In the genomic region with DNA sequence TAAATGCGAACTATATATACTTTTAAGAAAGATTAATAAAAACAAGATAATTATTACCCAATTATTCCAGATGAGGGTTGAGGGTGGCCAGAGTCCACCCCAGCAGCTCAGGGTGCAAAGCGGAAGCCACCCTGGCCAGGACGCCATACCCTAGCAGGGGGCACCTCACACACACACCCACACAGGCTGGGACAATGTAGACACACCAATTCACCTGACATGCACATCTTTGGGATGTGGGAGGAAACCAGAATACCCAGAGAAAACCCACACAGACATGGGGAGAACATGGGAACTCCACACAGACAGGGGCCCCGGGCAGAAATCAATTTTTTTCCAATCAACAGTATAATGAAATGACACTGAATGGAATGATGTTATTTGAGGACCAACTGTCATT, we compare ENCODE assay signal across 27 cellular contexts.
DNase-seq lines count a peak whose midpoint lies in the region; ATAC-seq and TF ChIP-seq lines count a peak whose summit lies in the region.
"Had no signal": no experiment of that assay in that cellular context is flagged by ENCODE, and none has a peak within 500 bp of the region (broad histone marks: within the 10 kb centered on the region; RNA-seq: fewer than 3 reads in every experiment).

No MANE protein-coding gene starts in this region.

- H3K4me1 ChIP-seq in CD8-positive, alpha-beta T cell (ENCODE audit: insufficient read depth, low read length) = peaks cover 55% of the 10 kb centered on the region
- peaks cover 0 to 12% (median 5%) of the 10 kb centered on the region in 4 donors for H3K4me1 ChIP-seq in tibial artery
- H3K4me1 ChIP-seq: parathyroid adenoma, upper lobe of left lung had no signal

- H3K4me1 Mint-ChIP-seq in CD8-positive, alpha-beta T cell (ENCODE audit: low read depth) = peaks cover 74% of the 10 kb centered on the region
- peaks cover 85% of the 10 kb centered on the region for H3K4me1 Mint-ChIP-seq in activated T-helper 1 cell treated with anti-CD3 and anti-CD28 coated beads, Interleukin-12 subunit alpha, Interleukin-12 subunit beta, Interleukin-2, Interleukin-4 antibody, amounts not matched to agents 30 ng/mL and 10 ng/mL and 1 ng/mL, durations not matched to agents 14 hours and 24 hours and 36 hours (ENCODE audit: low read depth)
- H3K4me1 Mint-ChIP-seq in natural killer cell = peaks cover 36 to 44% of the 10 kb centered on the region in 2 donors

- H3K36me3 ChIP-seq in CD8-positive, alpha-beta T cell (ENCODE audit: insufficient read depth, low read length) = no peaks in the 10 kb centered on the region
- H3K36me3 ChIP-seq in tibial artery = no peaks in the 10 kb centered on the region
- H3K36me3 ChIP-seq: upper lobe of left lung had no signal

- no peaks in the 10 kb centered on the region for H3K36me3 Mint-ChIP-seq in CD8-positive, alpha-beta T cell
- peaks cover 30% of the 10 kb centered on the region for H3K36me3 Mint-ChIP-seq in activated T-helper 1 cell treated with anti-CD3 and anti-CD28 coated beads, Interleukin-12 subunit alpha, Interleukin-12 subunit beta, Interleukin-2, Interleukin-4 antibody, amounts not matched to agents 30 ng/mL and 10 ng/mL and 1 ng/mL, durations not matched to agents 14 hours and 24 hours and 36 hours (ENCODE audit: low read depth)
- H3K36me3 Mint-ChIP-seq in natural killer cell = no peaks in the 10 kb centered on the region

- TF ChIP-seq CTCF in CD8-positive, alpha-beta T cell (IDR thresholded peaks at IDR 0.05) = no peak
- TF ChIP-seq CTCF in natural killer cell (IDR thresholded peaks at IDR 0.05) (no peak), tibial artery (IDR thresholded peaks at IDR 0.05) (no peak), GM13976 (IDR thresholded peaks at IDR 0.05; ENCODE audit: borderline replicate concordance, control extremely low read depth, extremely low read depth, insufficient read depth, missing control alignments) (no peak)

- in situ Hi-C loops in GM13976 (cut with MboI; ENCODE audit: low sequenced_read_pairs, unreplicated experiment) = no loop called here

- CTCF ChIA-PET in CD8-positive, alpha-beta T cell (lab: Charles Lee) = interaction anchor here (1.3 kb wide), 1 partner anchor 283 kb away, joined by 5 read pairs; no protein-coding TSS in a partner anchor

- ATAC-seq in CD8-positive, alpha-beta T cell = no peak
- ATAC-seq in natural killer cell = no peak
- ATAC-seq: right cardiac atrium had no signal

- peaks cover 2% of the 10 kb centered on the region for H3K9me3 Mint-ChIP-seq in CD8-positive, alpha-beta T cell
- H3K9me3 Mint-ChIP-seq in activated T-helper 1 cell treated with anti-CD3 and anti-CD28 coated beads, Interleukin-12 subunit alpha, Interleukin-12 subunit beta, Interleukin-2, Interleukin-4 antibody, amounts not matched to agents 30 ng/mL and 10 ng/mL and 1 ng/mL, durations not matched to agents 14 hours and 24 hours and 36 hours = peaks cover 31% of the 10 kb centered on the region
- no peaks in the 10 kb centered on the region for H3K9me3 Mint-ChIP-seq in natural killer cell
- H3K9me3 Mint-ChIP-seq: nephron progenitor cell had no signal

- no peak overlapping the region for H3K4me3 Mint-ChIP-seq in CD8-positive, alpha-beta T cell
- no peak overlapping the region for H3K4me3 Mint-ChIP-seq in activated T-helper 1 cell treated with anti-CD3 and anti-CD28 coated beads, Interleukin-12 subunit alpha, Interleukin-12 subunit beta, Interleukin-2, Interleukin-4 antibody, amounts not matched to agents 30 ng/mL and 10 ng/mL and 1 ng/mL, durations not matched to agents 14 hours and 24 hours and 36 hours
- H3K4me3 Mint-ChIP-seq in natural killer cell = no peak overlapping the region
- H3K4me3 Mint-ChIP-seq: H9, nephron progenitor cell had no signal

- POLR2A ChIA-PET in CD8-positive, alpha-beta T cell (lab: Charles Lee) = interaction anchor here (0.6 kb wide), 1 partner anchor 471 kb away, joined by 3 read pairs; no protein-coding TSS in a partner anchor

- H3K4me3 ChIP-seq in CD8-positive, alpha-beta T cell (ENCODE audit: low read depth, low read length) = no peak overlapping the region
- no peak overlapping the region for H3K4me3 ChIP-seq in tibial artery
- H3K4me3 ChIP-seq: PC-9, upper lobe of left lung had no signal

- DNase-seq in activated CD4-positive, alpha-beta T cell treated with anti-CD3 and anti-CD28 coated beads for 48 hours = peak; percentile 31
- DNase-seq in activated CD4-positive, alpha-beta T cell treated with anti-CD3 and anti-CD28 coated beads, Interleukin-2, amount 50 U/mL, for 1 hour = no peak
- DNase-seq in CD8-positive, alpha-beta T cell = no peak
- no peak for DNase-seq in activated T-helper 1 cell treated with anti-CD3 and anti-CD28 coated beads, Interleukin-12 subunit alpha, Interleukin-12 subunit beta, Interleukin-2, Interleukin-4 antibody, amounts not matched to agents 30 ng/mL and 10 ng/mL and 1 ng/mL, durations not matched to agents 14 hours and 24 hours and 36 hours (ENCODE audit: low spot score)
- DNase-seq in natural killer cell (no peak), tibial artery (no peak), GM13976 (ENCODE audit: low spot score) (no peak), AG08395 (ENCODE audit: low spot score) (no peak)
- DNase-seq: 8988T; activated CD8-positive, alpha-beta memory T cell treated with anti-CD3 and anti-CD28 coated beads, Interleukin-2, amount 50 U/mL, for 48 hours; AML-193; COR-L47; H9; kidney; midbrain; NCI-H1048; NCI-H1694 treated with DMSO at 0.1 percent for 48 hours; NCI-H2171 treated with DMSO at 0.1 percent for 48 hours; NCI-H524; nephron progenitor cell; PC-9; right cardiac atrium; SHP77 treated with DMSO at 0.1 percent for 48 hours; SW 1271; upper lobe of left lung had no signal

- H3K27ac ChIP-seq in CD8-positive, alpha-beta T cell (ENCODE audit: low read depth, low read length) = no peak overlapping the region
- H3K27ac ChIP-seq in tibial artery = no peak overlapping the region
- H3K27ac ChIP-seq: HL-60, parathyroid adenoma, PC-9, upper lobe of left lung had no signal

- intact Hi-C loops in CD8-positive, alpha-beta T cell (cut with DNase I, micrococcal nuclease) = loop anchor here (2.0 to 10.0 kb wide), 7 partner anchors 16 to 632 kb away; a partner anchor contains a TSS
- intact Hi-C loops in activated T-helper 1 cell treated with anti-CD3 and anti-CD28 coated beads, Interleukin-12 subunit alpha, Interleukin-12 subunit beta, Interleukin-2, Interleukin-4 antibody, amounts not matched to agents 30 ng/mL and 10 ng/mL and 1 ng/mL, durations not matched to agents 14 hours and 24 hours and 36 hours (cut with micrococcal nuclease) = loop anchor here (1.0 to 5.0 kb wide), 7 partner anchors 16 to 815 kb away; no protein-coding TSS in a partner anchor
- intact Hi-C loops in natural killer cell (cut with micrococcal nuclease) (loop anchor here (5.0 kb wide), 1 partner anchor 135 kb away; no protein-coding TSS in a partner anchor), tibial artery (cut with DNase I; ENCODE audit: low total_unique reads) (no loop called here)

- H3K27ac Mint-ChIP-seq in CD8-positive, alpha-beta T cell = peak overlapping the region; percentile 87
- H3K27ac Mint-ChIP-seq in activated T-helper 1 cell treated with anti-CD3 and anti-CD28 coated beads, Interleukin-12 subunit alpha, Interleukin-12 subunit beta, Interleukin-2, Interleukin-4 antibody, amounts not matched to agents 30 ng/mL and 10 ng/mL and 1 ng/mL, durations not matched to agents 14 hours and 24 hours and 36 hours = peak overlapping the region; percentile 91
- H3K27ac Mint-ChIP-seq in natural killer cell = peak overlapping the region; percentile 42 to 86
- H3K27ac Mint-ChIP-seq: H9, nephron progenitor cell had no signal

- no peaks in the 10 kb centered on the region for H3K9me3 ChIP-seq in CD8-positive, alpha-beta T cell (ENCODE audit: low read length)
- peaks cover 0 to 4% (median 0%) of the 10 kb centered on the region in 3 donors for H3K9me3 ChIP-seq in tibial artery
- H3K9me3 ChIP-seq: upper lobe of left lung had no signal

- no peaks in the 10 kb centered on the region for H3K27me3 ChIP-seq in CD8-positive, alpha-beta T cell (ENCODE audit: insufficient read depth, low read length)
- H3K27me3 ChIP-seq in tibial artery = no peaks in the 10 kb centered on the region
- H3K27me3 ChIP-seq: upper lobe of left lung had no signal

- no peaks in the 10 kb centered on the region for H3K27me3 Mint-ChIP-seq in CD8-positive, alpha-beta T cell (ENCODE audit: low read depth)
- no peaks in the 10 kb centered on the region for H3K27me3 Mint-ChIP-seq in activated T-helper 1 cell treated with anti-CD3 and anti-CD28 coated beads, Interleukin-12 subunit alpha, Interleukin-12 subunit beta, Interleukin-2, Interleukin-4 antibody, amounts not matched to agents 30 ng/mL and 10 ng/mL and 1 ng/mL, durations not matched to agents 14 hours and 24 hours and 36 hours (ENCODE audit: insufficient read depth)
- H3K27me3 Mint-ChIP-seq in natural killer cell (ENCODE audit: low read depth in 2 of 2) = no peaks in the 10 kb centered on the region
